In genomic region chr12:44774815-44775411, GRCh38 we compare ENCODE assay signal across 8 cellular contexts.
DNase-seq lines count a peak whose midpoint lies in the region; ATAC-seq and TF ChIP-seq lines count a peak whose summit lies in the region.

No MANE protein-coding gene starts in this region.

- H3K9me2 ChIP-seq in Loucy (replicated peaks; ENCODE audit: low read depth, low read length), result no peaks in the 10 kb centered on the region

- no peak overlapping the region for H2AFZ ChIP-seq in Loucy (ENCODE audit: low read length)

- POLR2A ChIA-PET in A673 (lab: Charles Lee; ENCODE audit: low non-redundant PET), result interaction anchor here (0.6 kb wide), 1 partner anchor 505 kb away, joined by 6 read pairs; no protein-coding TSS in a partner anchor

- peak; percentile 58 for ATAC-seq in GM18508 (IDR thresholded peaks at IDR 0.05; ENCODE audit: insufficient read depth, unreplicated experiment)

- peak; percentile 85 for TF ChIP-seq CTCF in A673 (conservative IDR thresholded peaks at IDR 0.05; ENCODE audit: low read depth, low read length)
- peak; percentile 98 for TF ChIP-seq CTCF in Loucy (conservative IDR thresholded peaks at IDR 0.05; ENCODE audit: low read length)

- peak; percentile 58 for DNase-seq in A673 (ENCODE audit: low spot score)
- DNase-seq in activated CD8-positive, alpha-beta memory T cell treated with anti-CD3 and anti-CD28 coated beads, Interleukin-2, amount 50 U/mL, for 48 hours, result peak; percentile 85
- peak; percentile 28 for DNase-seq in germinal center (ENCODE audit: low spot score)
- peak; percentile 14 to 45 for DNase-seq in stimulated activated CD4-positive, alpha-beta T cell treated with anti-CD3 and anti-CD28 coated beads, Interleukin-1b, Interleukin-23, amount 100 ng/mL, for 1 hour (ENCODE audit: low read depth in 2 of 2)
- DNase-seq in DMS114 treated with DMSO at 0.1 percent for 48 hours (lab: John Stamatoyannopoulos, UW; ENCODE audit: unreplicated experiment), result no peak
- DNase-seq in NCI-H1092 (lab: John Stamatoyannopoulos, UW), result no peak

- CTCF ChIA-PET in A673 (lab: Charles Lee), result interaction anchor here (1.3 kb wide), 1 partner anchor 99 kb away, joined by 5 read pairs; no protein-coding TSS in a partner anchor

- H3K4me1 ChIP-seq in A673 (ENCODE audit: insufficient read depth, low read length, poor library complexity, severe bottlenecking) (peaks cover 68% of the 10 kb centered on the region), Loucy (ENCODE audit: insufficient read depth, low read length, poor library complexity, severe bottlenecking) (no peaks in the 10 kb centered on the region)

- intact Hi-C loops in A673 (cut with micrococcal nuclease; ENCODE audit: unreplicated experiment), result loop anchor here (5.0 kb wide), 1 partner anchor 97 kb away; no protein-coding TSS in a partner anchor

- no peak overlapping the region for H3K4me2 ChIP-seq in Loucy (ENCODE audit: low read depth, low read length, poor library complexity, severe bottlenecking)

- H3K27me3 ChIP-seq in A673 (replicated peaks; ENCODE audit: insufficient read depth, low read depth, low read length, poor library complexity), result no peaks in the 10 kb centered on the region
- no peaks in the 10 kb centered on the region for H3K27me3 ChIP-seq in Loucy (ENCODE audit: insufficient read depth, low read length, poor library complexity, severe bottlenecking)

- H3K9me3 ChIP-seq in A673 (ENCODE audit: low read depth, low read length, poor library complexity, severe bottlenecking) (no peaks in the 10 kb centered on the region), Loucy (ENCODE audit: insufficient read depth, low read depth, low read length) (no peaks in the 10 kb centered on the region)

- no peak overlapping the region for H3K9ac ChIP-seq in Loucy (ENCODE audit: low read depth, low read length, poor library complexity, severe bottlenecking)

- BruUV-seq in A673 (replicated peaks; lab: Mats Ljungman, UMichigan), result no TSS peak

- H3K4me3 ChIP-seq in A673 (ENCODE audit: low read depth, low read length, poor library complexity, severe bottlenecking), result no peak overlapping the region
- no peak overlapping the region for H3K4me3 ChIP-seq in Loucy (ENCODE audit: low read length, poor library complexity, severe bottlenecking)

- no peak overlapping the region for H3K27ac ChIP-seq in A673 (ENCODE audit: low read depth, low read length, poor library complexity, severe bottlenecking)

- peaks cover 92% of the 10 kb centered on the region for H3K36me3 ChIP-seq in A673 (ENCODE audit: insufficient read depth, low read length, poor library complexity, severe bottlenecking)
- H3K36me3 ChIP-seq in Loucy (ENCODE audit: insufficient read depth, low read length), result no peaks in the 10 kb centered on the region

- no peaks in the 10 kb centered on the region for H3K79me2 ChIP-seq in Loucy (ENCODE audit: insufficient read depth, low read length)

- H4K20me1 ChIP-seq in Loucy (ENCODE audit: insufficient read depth, low read length, poor library complexity, severe bottlenecking), result no peaks in the 10 kb centered on the region

- no peaks in the 10 kb centered on the region for H3F3A ChIP-seq in Loucy (ENCODE audit: low read depth)

Comparison
In these comparisons a context has a peak if more than half of its experiments do, and no peak if none do; other contexts are left out.
1. DNase-seq: peak in A673 (single experiment), activated CD8-positive, alpha-beta memory T cell treated with anti-CD3 and anti-CD28 coated beads, Interleukin-2, amount 50 U/mL, for 48 hours (single experiment), germinal center (single experiment) and stimulated activated CD4-positive, alpha-beta T cell treated with anti-CD3 and anti-CD28 coated beads, Interleukin-1b, Interleukin-23, amount 100 ng/mL, for 1 hour (2 of 2); none in DMS114 treated with DMSO at 0.1 percent for 48 hours (single experiment) and NCI-H1092 (single experiment).